11 cellular contexts compared by ENCODE assay signal in genomic region chr13:29713841-29714240, GRCh38.
DNase-seq lines count a peak whose midpoint lies in the region; ATAC-seq and TF ChIP-seq lines count a peak whose summit lies in the region.
"Had no signal": no experiment of that assay in that cellular context is flagged by ENCODE, and none has a peak within 500 bp of the region (broad histone marks: within the 10 kb centered on the region; RNA-seq: fewer than 3 reads in every experiment).

No MANE protein-coding gene starts in this region.

- H4K20me1 ChIP-seq in PC-9 (ENCODE audit: insufficient read depth) = no peaks in the 10 kb centered on the region

- TF ChIP-seq CTCF in GM10248 (IDR thresholded peaks at IDR 0.05; ENCODE audit: control extremely low read depth, extremely low read depth, low read depth, missing control alignments) = peak; percentile 14
- peak; percentile 85 for TF ChIP-seq CTCF in PC-9 (conservative IDR thresholded peaks at IDR 0.05)
- peak; percentile 64 for TF ChIP-seq CTCF in foreskin fibroblast (IDR thresholded peaks at IDR 0.05; ENCODE audit: low read depth, low read length)

- peaks cover 12% of the 10 kb centered on the region; the same call in 1 of the 2 replicates for H3K9me3 ChIP-seq in PC-9 (ENCODE audit: insufficient read depth, low read depth)

- POLR2A ChIA-PET in GM10248 (lab: Yijun Ruan, JAX) = no interaction called here
- POLR2A ChIA-PET in PC-9 (lab: Charles Lee; ENCODE audit: unreplicated experiment) = no interaction called here

- no peaks in the 10 kb centered on the region for H3K4me1 ChIP-seq in PC-9 (replicated peaks; ENCODE audit: insufficient read depth)

- CTCF ChIA-PET in GM10248 (lab: Yijun Ruan, JAX) = interaction anchor here (1.2 to 1.8 kb wide), 3 partner anchors 16 to 398 kb away, joined by 3 to 5 read pairs (median 3); no protein-coding TSS in a partner anchor
- CTCF ChIA-PET in PC-9 (lab: Charles Lee) = no interaction called here

- BruUV-seq in PC-9 (replicated peaks; lab: Mats Ljungman, UMichigan) = no TSS peak

- intact Hi-C loops in PC-9 (cut with micrococcal nuclease; ENCODE audit: unreplicated experiment) = no loop called here

- no peaks in the 10 kb centered on the region for H3K9me2 ChIP-seq in PC-9 (ENCODE audit: insufficient read depth)

- in situ Hi-C loops in ACHN (cut with HindIII; ENCODE audit: low pct_ligation_motif_present, low pct_unique_long_range_greater_than_20kb, low sequenced_read_pairs) = no loop called here

- no peak overlapping the region for H3K4me2 ChIP-seq in PC-9

- no peaks in the 10 kb centered on the region for H3K36me3 ChIP-seq in PC-9 (ENCODE audit: low read depth)

- H3K79me2 ChIP-seq in PC-9 (ENCODE audit: low read depth) = no peaks in the 10 kb centered on the region

- H3K27ac ChIP-seq in PC-9 = no peak overlapping the region

- no peak overlapping the region for H2AFZ ChIP-seq in PC-9

- ATAC-seq in HG02571 (IDR thresholded peaks at IDR 0.05; ENCODE audit: unreplicated experiment) = no peak
- ATAC-seq: left ventricle myocardium superior had no signal

- DNase-seq in ACHN (peak; percentile 2), GM10248 (ENCODE audit: extremely low spot score) (no peak), PC-9 (no peak), foreskin fibroblast (peak; percentile 26 to 68), T-helper 9 cell (no peak), foreskin melanocyte (no peak)
- no peak for DNase-seq in activated effector memory CD4-positive, alpha-beta T cell treated with Interleukin-2 at 50 U/mL for 16 hours
- DNase-seq: amygdala, left ventricle myocardium superior, T-helper 2 cell had no signal

- H3F3A ChIP-seq in PC-9 (ENCODE audit: insufficient read depth, low read depth) = no peaks in the 10 kb centered on the region

- H3K27me3 ChIP-seq in PC-9 (ENCODE audit: insufficient read depth, low read depth) = 0 out of 2 replicates have a peak, but pooled peaks cover 8% of the 10 kb centered on the region

- H3K4me3 ChIP-seq in PC-9 (no peak overlapping the region), foreskin fibroblast (ENCODE audit: low read depth in 1 of 2, low read length in 2 of 2) (no peak overlapping the region)

Comparison
In these comparisons a context has a peak if more than half of its experiments do, and no peak if none do; other contexts are left out.
1. DNase-seq: peak in ACHN (single experiment) and foreskin fibroblast (2 of 2); none in GM10248 (single experiment), PC-9 (0 of 2), T-helper 9 cell (single experiment), foreskin melanocyte (single experiment) and activated effector memory CD4-positive, alpha-beta T cell treated with Interleukin-2 at 50 U/mL for 16 hours (single experiment).
2. CTCF ChIP-seq: peak in every context shown above with its lines; median percentile 85 in PC-9; 64 in foreskin fibroblast; 14 in GM10248.